8 cellular contexts compared by ENCODE assay signal in the genomic region with DNA sequence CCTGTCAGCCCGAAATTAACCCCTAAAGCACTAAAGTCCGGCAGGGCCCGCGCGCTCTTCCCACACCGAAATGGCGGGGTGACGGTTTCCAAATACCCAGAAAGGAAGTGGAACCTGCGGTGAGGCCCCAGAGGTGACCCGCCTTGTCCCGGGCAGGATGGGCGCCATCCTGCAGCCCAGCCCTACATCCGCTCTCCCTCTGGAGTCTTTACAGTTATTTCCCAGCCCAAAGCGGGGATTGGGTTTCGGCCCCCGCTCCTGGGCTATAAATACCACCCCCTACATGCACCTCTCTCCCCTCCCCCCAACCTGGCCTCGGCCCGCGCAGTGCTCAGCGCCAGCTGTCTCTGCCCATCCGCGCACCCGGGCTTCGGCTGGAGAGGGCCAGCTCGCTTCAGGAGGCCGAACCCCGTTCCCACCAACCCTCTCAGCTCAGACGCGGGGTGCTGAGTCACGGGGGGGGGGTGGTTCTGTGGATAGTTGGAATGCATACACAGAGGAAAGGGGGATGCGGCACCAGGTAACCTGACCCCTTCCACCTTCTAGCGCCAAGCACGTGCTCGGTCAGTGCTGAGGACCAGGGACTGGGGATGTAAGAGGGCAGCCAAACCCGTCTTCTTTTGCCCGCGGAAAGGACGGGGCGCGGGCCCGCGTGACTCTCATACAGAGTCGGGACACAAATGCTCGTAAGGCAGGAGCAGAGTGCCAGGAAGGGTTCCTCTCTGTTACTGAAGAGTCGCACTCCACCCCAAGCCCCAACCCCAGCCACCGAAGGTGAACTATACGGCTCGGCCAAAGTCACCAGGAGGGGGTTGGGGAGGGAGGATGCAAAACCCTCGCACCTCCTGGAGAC. TPM values are rescaled to one million over a fixed set of nuclear protein-coding genes. Genes with fewer than 3 reads are reported as not detected.
DNase-seq lines count a peak whose midpoint lies in the region; ATAC-seq, FAIRE-seq and TF ChIP-seq lines count a peak whose summit lies in the region.

TSS of gene TUBA4B (plus strand) at position 344 of the 853 bp plus-strand sequence. CDS start at position 509, 165 bp downstream.

- H2AFZ ChIP-seq in GM12878 (ENCODE audit: control insufficient read depth, low read depth, low read length), result peak within 1 kb of the TSS; percentile 92

- in situ Hi-C loops in GM12878 (cut with MboI), result no loop called here

- FAIRE-seq in GM12878 (lab: Jason Lieb, UNC), result peak; percentile 23
- FAIRE-seq in H54 (lab: Jason Lieb, UNC), result no peak

- 1% methylated on average over 49 of the region's 49 CpGs for WGBS in GM12878 (ENCODE audit: insufficient coverage, insufficient replicate concordance, low lambda C conversion rate, missing lambda C conversion rate)

- peaks cover 22% of the 10 kb centered on the region for H3K27me3 ChIP-seq in A673 (replicated peaks; ENCODE audit: insufficient read depth, low read depth, low read length, poor library complexity)
- no peaks in the 10 kb centered on the region for H3K27me3 ChIP-seq in GM12878 (replicated peaks in 1 of 2; ENCODE audit: control insufficient read depth in 2 of 2, insufficient read depth in 2 of 2, low read length in 1 of 2)
- peaks cover 23% of the 10 kb centered on the region for H3K27me3 ChIP-seq in skeletal muscle satellite cell (ENCODE audit: control insufficient read depth, insufficient read depth, low read length)

- H3K36me3 ChIP-seq in A673 (ENCODE audit: insufficient read depth, low read length, poor library complexity, severe bottlenecking), result peaks cover 5% of the 10 kb centered on the region
- H3K36me3 ChIP-seq in GM12878 (ENCODE audit: control insufficient read depth in 2 of 2, insufficient read depth in 2 of 2, low read length in 1 of 2), result peaks cover 10 to 11% of the 10 kb centered on the region in 2 experiments
- H3K36me3 ChIP-seq in skeletal muscle satellite cell (ENCODE audit: insufficient read depth, low read length), result peaks cover 9% of the 10 kb centered on the region

- peak within 1 kb of the TSS; percentile 86 for H3K9ac ChIP-seq in GM12878 (ENCODE audit: control insufficient read depth, insufficient read depth, low read length)
- H3K9ac ChIP-seq in skeletal muscle satellite cell (ENCODE audit: low read depth, low read length), result peak within 1 kb of the TSS; percentile 68

- RAD21 ChIA-PET in GM12878 (lab: Charles Lee; ENCODE audit: unreplicated experiment), result interaction anchor here (1.0 to 5.1 kb wide), 8 partner anchors 8 to 82 kb away, joined by 3 to 53 read pairs (median 5); partner anchors contain the start of genes ANKZF1, ATG9A, DNAJB2 and GLB1L

- TF ChIP-seq CTCF in A673 (conservative IDR thresholded peaks at IDR 0.05; ENCODE audit: low read depth, low read length), result no peak
- no peak for TF ChIP-seq CTCF in GM12878 (IDR thresholded peaks at IDR 0.05 in 2 of 3, conservative IDR thresholded peaks at IDR 0.05 in 1 of 3; ENCODE audit: control insufficient read depth in 2 of 3, extremely low read depth in 1 of 3, insufficient read depth in 1 of 3, low read depth in 3 of 3, low read length in 3 of 3)

- POLR2A ChIA-PET in A673 (lab: Charles Lee; ENCODE audit: low non-redundant PET), result no interaction called here
- POLR2A ChIA-PET in GM12878 (lab: Charles Lee), result interaction anchor here (0.5 to 9.0 kb wide), 29 partner anchors 8 to 1883 kb away, joined by 3 to 160 read pairs (median 4); partner anchors contain the start of genes ABCB6, ANKZF1, ATG9A and CNPPD1

- 0 out of 2 replicates have a peak, but pooled peaks cover 4% of the 10 kb centered on the region for H4K20me1 ChIP-seq in GM12878 (ENCODE audit: control insufficient read depth, insufficient read depth)

- CTCF ChIA-PET in A673 (lab: Charles Lee) (interaction anchor here (0.6 to 1.1 kb wide), 5 partner anchors 25 to 180 kb away, joined by 3 to 10 read pairs (median 6); no protein-coding TSS in a partner anchor), GM12878 (lab: Yijun Ruan, JAX) (interaction anchor here (0.9 to 6.1 kb wide), 8 partner anchors 8 to 83 kb away, joined by 3 to 65 read pairs (median 5); partner anchors contain the start of genes ANKZF1, ATG9A, DNAJB2 and GLB1L)

- intact Hi-C loops in A673 (cut with micrococcal nuclease; ENCODE audit: unreplicated experiment) (no loop called here), GM12878 (cut with micrococcal nuclease; ENCODE audit: unreplicated experiment) (loop anchor here (1.0 to 2.0 kb wide), 4 partner anchors 24 to 76 kb away; partner anchors contain the start of genes ANKZF1, ATG9A, CNPPD1 and DNAJB2)

- peak; percentile 25 for ATAC-seq in GM18502 (IDR thresholded peaks at IDR 0.05; ENCODE audit: poor library complexity, unreplicated experiment)
- peak; percentile 5 for ATAC-seq in HG03342 (IDR thresholded peaks at IDR 0.05; ENCODE audit: unreplicated experiment)
- peak; percentile 34 for ATAC-seq in GM12878

- H3K9me3 ChIP-seq in A673 (ENCODE audit: low read depth, low read length, poor library complexity, severe bottlenecking) (no peaks in the 10 kb centered on the region), GM12878 (replicated peaks; ENCODE audit: control insufficient read depth, insufficient read depth, low read length) (no peaks in the 10 kb centered on the region), iPS-18c (ENCODE audit: control insufficient read depth, insufficient read depth, low read length) (no peaks in the 10 kb centered on the region), skeletal muscle satellite cell (replicated peaks; ENCODE audit: low read length) (no peaks in the 10 kb centered on the region)

- H3K4me3 ChIP-seq in A673 (ENCODE audit: low read depth, low read length, poor library complexity, severe bottlenecking), result peak within 1 kb of the TSS; percentile 71
- H3K4me3 ChIP-seq in GM12878, result peak within 1 kb of the TSS; percentile 86
- peak within 1 kb of the TSS; percentile 45 for H3K4me3 ChIP-seq in iPS-18c (ENCODE audit: insufficient read depth, low read depth, low read length)
- H3K4me3 ChIP-seq in skeletal muscle satellite cell (ENCODE audit: low read length), result peak within 1 kb of the TSS; percentile 76

- peak within 1 kb of the TSS; percentile 92 for H3K4me2 ChIP-seq in GM12878 (ENCODE audit: control insufficient read depth, insufficient read depth)
- peak within 1 kb of the TSS; percentile 99 for H3K4me2 ChIP-seq in skeletal muscle satellite cell (ENCODE audit: low read length)

- no peak for TF ChIP-seq RAD21 in GM12878 (IDR thresholded peaks at IDR 0.05; ENCODE audit: insufficient read depth, low read depth, low read length)

- peaks cover 37% of the 10 kb centered on the region for H3K4me1 ChIP-seq in A673 (ENCODE audit: insufficient read depth, low read length, poor library complexity, severe bottlenecking)
- H3K4me1 ChIP-seq in GM12878 (ENCODE audit: control insufficient read depth, insufficient read depth, low read length), result peaks cover 27% of the 10 kb centered on the region
- peaks cover 67% of the 10 kb centered on the region for H3K4me1 ChIP-seq in skeletal muscle satellite cell (ENCODE audit: control insufficient read depth, insufficient read depth, low read length)

- TF ChIP-seq EP300 in GM12878 (IDR thresholded peaks at IDR 0.05; ENCODE audit: borderline replicate concordance in 1 of 2, control insufficient read depth in 1 of 2, low read depth in 2 of 2, low read length in 2 of 2), result 0 out of 4 replicates have a peak, but pooled peaks of 1 of the 2 experiments have one; percentile 37

- SMC1A ChIA-PET in GM12878 (lab: Charles Lee; ENCODE audit: uncharacterized antibody, unreplicated experiment), result interaction anchor here (0.6 to 8.6 kb wide), 10 partner anchors 11 to 399 kb away, joined by 3 to 98 read pairs (median 7); partner anchors contain the start of genes ANKZF1, ATG9A, CNPPD1 and DNAJB2

- peaks cover 44% of the 10 kb centered on the region for H3K79me2 ChIP-seq in GM12878 (ENCODE audit: control insufficient read depth, insufficient read depth, low read length)

- no peak for DNase-seq in A673 (ENCODE audit: low spot score)
- DNase-seq in SKM-1 treated with dmso at 0.1 percent for 144 hours (lab: John Stamatoyannopoulos, UW; ENCODE audit: unreplicated experiment), result peak; percentile 58
- DNase-seq in GM12878 (ENCODE audit: low read depth, low spot score), result no peak
- no peak for DNase-seq in H54 (ENCODE audit: insufficient read length, low spot score)

- peak; percentile 62; the same call in 1 of the 2 replicates for TF ChIP-seq POLR2A in GM12878 (IDR thresholded peaks at IDR 0.05; ENCODE audit: low read depth, low read length)
- TF ChIP-seq POLR2A in H54 (IDR thresholded peaks at IDR 0.05; ENCODE audit: low read depth, low read length), result no peak; the same call in 1 of the 2 replicates

- BruUV-seq in A673 (replicated peaks; lab: Mats Ljungman, UMichigan) (no TSS peak), GM12878 (replicated peaks; lab: Mats Ljungman, UMichigan) (TSS peak; percentile 63)

- peak within 1 kb of the TSS; percentile 62 for H3K27ac ChIP-seq in A673 (ENCODE audit: low read depth, low read length, poor library complexity, severe bottlenecking)
- peak within 1 kb of the TSS; percentile 77 for H3K27ac ChIP-seq in GM12878 (ENCODE audit: control insufficient read depth, insufficient read depth)

TF ChIP-seq in GM12878, 131 proteins besides CTCF, POLR2A, EP300 and RAD21 (continues in another document):
- TF ChIP-seq TBL1XR1 (IDR thresholded peaks at IDR 0.05; ENCODE audit: low read depth, low read length), result no peak
- peak; percentile 54; the same call in 1 of the 2 replicates for TF ChIP-seq MXI1 (IDR thresholded peaks at IDR 0.05; ENCODE audit: low read depth, low read length)

RNA-seq across cellular contexts. Expression of gene TUBA4B, which starts in this region (rescaled TPM):
- total RNA-seq in A673 (2021) (not detected in 2 replicates), GM12878 (2014; rRNA removed) (not detected in 2 replicates), GM12878 (2014; rRNA removed; fragmentation: Illumina TruSeq; extraction: Trizol) (not detected in 2 replicates), GM12878 (2021) (not detected in 2 replicates)
- total RNA-seq in GM12878 (2013; cell fraction: nucleolus; rRNA removed), result not detected in 2 replicates
- not detected for polyA plus RNA-seq in GM12878 (2011; ENCODE audit: low read depth)
- polyA plus RNA-seq in GM12878 (2011; rRNA removed) (0.07 TPM in 1 of 2 replicates, not detected in the other), GM12878 (2014; fragmentation: Illumina TruSeq; extraction: Trizol) (not detected in 2 replicates), GM12878 (2014; fragmentation: Nextera tagmentation; extraction: Ambion mirVana) (not detected), GM12878 (2014; rRNA removed) (not detected in 2 replicates), GM12878 (2016; fragmentation: Nextera tagmentation; extraction: Ambion mirVana) (not detected)
- 0.07 TPM in 1 of 2 replicates, not detected in the other for polyA plus RNA-seq in GM12878 (2011; cell fraction: cytosol; rRNA removed)
- polyA plus RNA-seq in GM12878 (2011; cell fraction: nucleus; rRNA removed), result not detected in 2 replicates
- 0.20 TPM in 1 of 2 replicates, not detected in the other for polyA plus RNA-seq in GM12878 (2012)
- 0.26 TPM in 1 of 2 replicates, not detected in the other for polyA minus RNA-seq in GM12878 (2011; rRNA and poly(A)+ RNA removed)
- polyA minus RNA-seq in GM12878 (2011; cell fraction: cytosol; rRNA and poly(A)+ RNA removed), result not detected in 2 replicates
- polyA minus RNA-seq in GM12878 (2011; cell fraction: nucleus; rRNA and poly(A)+ RNA removed), result not detected in 2 replicates
- total RNA-seq in skeletal muscle satellite cell (2012; rRNA removed), result not detected in 2 replicates

Comparison
In these comparisons a context has a peak if more than half of its experiments do, and no peak if none do; other contexts are left out.
1. Peak in ATAC-seq, H3K4me3 ChIP-seq, H3K27ac ChIP-seq, H3K9ac ChIP-seq and H3K4me2 ChIP-seq in GM12878; RNA of the gene not detected or under 1 TPM.